Comparison of ENCODE assay signal across 1 cellular context in the genomic region with DNA sequence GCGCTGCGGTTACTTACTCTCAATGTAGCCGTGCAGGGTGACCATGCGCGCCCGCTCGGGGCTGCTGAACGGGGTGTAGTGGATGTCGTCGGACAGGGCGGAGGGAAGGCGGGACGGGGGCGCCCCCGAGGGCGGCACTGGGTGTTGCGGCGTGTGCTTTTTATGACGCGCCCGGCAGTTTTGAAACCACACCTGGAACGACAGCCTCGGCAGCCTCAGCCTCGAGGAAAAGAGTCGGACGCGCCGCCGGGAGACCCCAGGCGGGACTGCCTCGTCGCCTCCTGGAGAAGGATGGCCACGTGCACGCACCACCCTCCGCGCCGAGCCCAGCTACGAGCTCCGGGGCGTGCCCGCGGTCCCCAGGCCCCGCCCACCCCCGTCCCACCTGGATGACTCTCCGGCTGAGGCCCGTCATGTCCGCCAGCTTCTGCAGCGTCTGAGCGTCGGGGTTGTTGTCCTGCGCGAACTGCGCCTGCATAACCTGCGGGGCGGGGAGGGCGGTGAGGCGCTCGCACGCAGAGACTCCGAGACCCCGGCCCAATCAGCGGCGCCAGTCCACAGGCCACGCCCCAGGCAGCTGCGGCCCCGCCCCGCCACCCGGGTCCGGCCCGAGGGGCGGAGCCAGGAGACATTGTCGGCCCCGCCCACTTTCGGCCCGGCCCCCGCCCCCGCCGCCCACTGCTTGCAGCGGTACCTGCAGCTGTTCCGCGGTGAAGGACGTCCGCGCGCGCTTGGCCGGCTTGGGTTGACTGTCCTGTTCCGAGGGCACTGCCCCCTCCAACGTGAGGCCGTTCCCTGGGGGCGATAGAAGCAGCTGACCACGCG.
TF ChIP-seq lines count a peak whose summit lies in the region.

No MANE protein-coding gene starts in this region.

TF ChIP-seq in HepG2, 621 proteins besides CTCF, POLR2A, EP300 and RAD21 (continues in another document):
- TF ChIP-seq ISX (CRISPR knock-in tag; conservative IDR thresholded peaks at IDR 0.05) (0 out of 2 replicates have a peak, but pooled peaks have one; percentile 52), PATZ1 (CRISPR knock-in tag; IDR thresholded peaks at IDR 0.05) (peak; percentile 44; the same call in 1 of the 2 replicates), ZNF33B (CRISPR knock-in tag; IDR thresholded peaks at IDR 0.05) (0 out of 2 replicates have a peak, but pooled peaks have one; percentile 52), IKZF5 (CRISPR knock-in tag; IDR thresholded peaks at IDR 0.05) (0 out of 2 replicates have a peak, but pooled peaks have one; percentile 11), SPEN (CRISPR knock-in tag; IDR thresholded peaks at IDR 0.05; ENCODE audit: low read depth) (peak; percentile 33; the same call in 1 of the 2 replicates), ERF (CRISPR knock-in tag; IDR thresholded peaks at IDR 0.05) (peak; percentile 69; the same call in 1 of the 2 replicates), ZNF773 (CRISPR knock-in tag; IDR thresholded peaks at IDR 0.05; ENCODE audit: borderline replicate concordance) (peak; percentile 73; the same call in 1 of the 2 replicates), HOXA9 (CRISPR knock-in tag; IDR thresholded peaks at IDR 0.05; ENCODE audit: borderline replicate concordance) (no peak), PCBP2 (optimal IDR thresholded peaks at IDR 0.05; ENCODE audit: low read depth, low read length, poor library complexity, severe bottlenecking) (no peak), PHF8 (CRISPR knock-in tag; IDR thresholded peaks at IDR 0.05) (0 out of 2 replicates have a peak, but pooled peaks have one; percentile 23), NFKBIZ (CRISPR knock-in tag; IDR thresholded peaks at IDR 0.05) (no peak), ZNF737 (CRISPR knock-in tag; IDR thresholded peaks at IDR 0.05; ENCODE audit: borderline replicate concordance) (peak; percentile 37; the same call in 1 of the 2 replicates), ZSCAN22 (CRISPR knock-in tag; IDR thresholded peaks at IDR 0.05) (no peak), HOXD1 (CRISPR knock-in tag; IDR thresholded peaks at IDR 0.05) (peak; percentile 32; the same call in 1 of the 2 replicates), ARNT2 (CRISPR knock-in tag; IDR thresholded peaks at IDR 0.05; ENCODE audit: low read depth) (peak; percentile 83; the same call in 1 of the 2 replicates), SP1 (IDR thresholded peaks at IDR 0.05) (no peak), SP1 (CRISPR knock-in tag; IDR thresholded peaks at IDR 0.05) (peak; percentile 57; the same call in 1 of the 2 replicates), ZSCAN25 (CRISPR knock-in tag; IDR thresholded peaks at IDR 0.05) (0 out of 2 replicates have a peak, but pooled peaks have one; percentile 21), ZFY (CRISPR knock-in tag; IDR thresholded peaks at IDR 0.05) (peak; percentile 45), NKX3-1 (CRISPR knock-in tag; IDR thresholded peaks at IDR 0.05) (peak; percentile 91), TFDP1 (CRISPR knock-in tag; IDR thresholded peaks at IDR 0.05; ENCODE audit: borderline replicate concordance) (peak; percentile 93; the same call in 1 of the 2 replicates), MXD3 (CRISPR knock-in tag; IDR thresholded peaks at IDR 0.05) (peak; percentile 87), BCL3 (CRISPR knock-in tag; IDR thresholded peaks at IDR 0.05) (peak; percentile 45; the same call in 1 of the 2 replicates), U2AF2 (IDR thresholded peaks at IDR 0.05; ENCODE audit: low read depth, low read length) (no peak), ATM (IDR thresholded peaks at IDR 0.05; ENCODE audit: borderline replicate concordance) (no peak), CBX1 (IDR thresholded peaks at IDR 0.05; ENCODE audit: low read depth) (no peak), ZMYM3 (CRISPR knock-in tag; IDR thresholded peaks at IDR 0.05) (no peak; the same call in 1 of the 2 replicates), ZNF558 (CRISPR knock-in tag; IDR thresholded peaks at IDR 0.05; ENCODE audit: borderline replicate concordance) (no peak; the same call in 1 of the 2 replicates), NFKB2 (CRISPR knock-in tag; IDR thresholded peaks at IDR 0.05; ENCODE audit: borderline replicate concordance) (peak; percentile 59; the same call in 1 of the 2 replicates), ZNF264 (CRISPR knock-in tag; IDR thresholded peaks at IDR 0.05) (peak; percentile 51; the same call in 1 of the 2 replicates), ETS1 (CRISPR knock-in tag; IDR thresholded peaks at IDR 0.05) (peak; percentile 73; the same call in 1 of the 2 replicates), ZNF253 (CRISPR knock-in tag; IDR thresholded peaks at IDR 0.05; ENCODE audit: borderline replicate concordance) (0 out of 2 replicates have a peak, but pooled peaks have one; percentile 75), ZBTB46 (CRISPR knock-in tag; IDR thresholded peaks at IDR 0.05; ENCODE audit: borderline replicate concordance) (no peak), ZNF335 (CRISPR knock-in tag; IDR thresholded peaks at IDR 0.05) (no peak), RXRA (CRISPR knock-in tag; IDR thresholded peaks at IDR 0.05) (peak; percentile 52; the same call in 1 of the 2 replicates), RFXAP (CRISPR knock-in tag; IDR thresholded peaks at IDR 0.05; ENCODE audit: borderline replicate concordance) (peak; percentile 52; the same call in 1 of the 2 replicates), ZNF674 (CRISPR knock-in tag; IDR thresholded peaks at IDR 0.05; ENCODE audit: low read depth) (no peak)
- TF ChIP-seq, protein P1, sequence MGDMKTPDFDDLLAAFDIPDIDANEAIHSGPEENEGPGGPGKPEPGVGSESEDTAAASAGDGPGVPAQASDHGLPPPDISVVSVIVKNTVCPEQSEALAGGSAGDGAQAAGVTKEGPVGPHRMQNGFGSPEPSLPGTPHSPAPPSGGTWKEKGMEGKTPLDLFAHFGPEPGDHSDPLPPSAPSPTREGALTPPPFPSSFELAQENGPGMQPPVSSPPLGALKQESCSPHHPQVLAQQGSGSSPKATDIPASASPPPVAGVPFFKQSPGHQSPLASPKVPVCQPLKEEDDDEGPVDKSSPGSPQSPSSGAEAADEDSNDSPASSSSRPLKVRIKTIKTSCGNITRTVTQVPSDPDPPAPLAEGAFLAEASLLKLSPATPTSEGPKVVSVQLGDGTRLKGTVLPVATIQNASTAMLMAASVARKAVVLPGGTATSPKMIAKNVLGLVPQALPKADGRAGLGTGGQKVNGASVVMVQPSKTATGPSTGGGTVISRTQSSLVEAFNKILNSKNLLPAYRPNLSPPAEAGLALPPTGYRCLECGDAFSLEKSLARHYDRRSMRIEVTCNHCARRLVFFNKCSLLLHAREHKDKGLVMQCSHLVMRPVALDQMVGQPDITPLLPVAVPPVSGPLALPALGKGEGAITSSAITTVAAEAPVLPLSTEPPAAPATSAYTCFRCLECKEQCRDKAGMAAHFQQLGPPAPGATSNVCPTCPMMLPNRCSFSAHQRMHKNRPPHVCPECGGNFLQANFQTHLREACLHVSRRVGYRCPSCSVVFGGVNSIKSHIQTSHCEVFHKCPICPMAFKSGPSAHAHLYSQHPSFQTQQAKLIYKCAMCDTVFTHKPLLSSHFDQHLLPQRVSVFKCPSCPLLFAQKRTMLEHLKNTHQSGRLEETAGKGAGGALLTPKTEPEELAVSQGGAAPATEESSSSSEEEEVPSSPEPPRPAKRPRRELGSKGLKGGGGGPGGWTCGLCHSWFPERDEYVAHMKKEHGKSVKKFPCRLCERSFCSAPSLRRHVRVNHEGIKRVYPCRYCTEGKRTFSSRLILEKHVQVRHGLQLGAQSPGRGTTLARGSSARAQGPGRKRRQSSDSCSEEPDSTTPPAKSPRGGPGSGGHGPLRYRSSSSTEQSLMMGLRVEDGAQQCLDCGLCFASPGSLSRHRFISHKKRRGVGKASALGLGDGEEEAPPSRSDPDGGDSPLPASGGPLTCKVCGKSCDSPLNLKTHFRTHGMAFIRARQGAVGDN (CRISPR knock-in tag; IDR thresholded peaks at IDR 0.05), result peak; percentile 96
- TF ChIP-seq, protein P2, sequence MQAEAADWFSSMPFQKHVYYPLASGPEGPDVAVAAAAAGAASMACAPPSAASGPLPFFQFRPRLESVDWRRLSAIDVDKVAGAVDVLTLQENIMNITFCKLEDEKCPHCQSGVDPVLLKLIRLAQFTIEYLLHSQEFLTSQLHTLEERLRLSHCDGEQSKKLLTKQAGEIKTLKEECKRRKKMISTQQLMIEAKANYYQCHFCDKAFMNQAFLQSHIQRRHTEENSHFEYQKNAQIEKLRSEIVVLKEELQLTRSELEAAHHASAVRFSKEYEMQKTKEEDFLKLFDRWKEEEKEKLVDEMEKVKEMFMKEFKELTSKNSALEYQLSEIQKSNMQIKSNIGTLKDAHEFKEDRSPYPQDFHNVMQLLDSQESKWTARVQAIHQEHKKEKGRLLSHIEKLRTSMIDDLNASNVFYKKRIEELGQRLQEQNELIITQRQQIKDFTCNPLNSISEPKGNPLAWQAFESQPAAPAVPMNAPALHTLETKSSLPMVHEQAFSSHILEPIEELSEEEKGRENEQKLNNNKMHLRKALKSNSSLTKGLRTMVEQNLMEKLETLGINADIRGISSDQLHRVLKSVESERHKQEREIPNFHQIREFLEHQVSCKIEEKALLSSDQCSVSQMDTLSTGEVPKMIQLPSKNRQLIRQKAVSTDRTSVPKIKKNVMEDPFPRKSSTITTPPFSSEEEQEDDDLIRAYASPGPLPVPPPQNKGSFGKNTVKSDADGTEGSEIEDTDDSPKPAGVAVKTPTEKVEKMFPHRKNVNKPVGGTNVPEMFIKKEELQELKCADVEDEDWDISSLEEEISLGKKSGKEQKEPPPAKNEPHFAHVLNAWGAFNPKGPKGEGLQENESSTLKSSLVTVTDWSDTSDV (CRISPR knock-in tag; IDR thresholded peaks at IDR 0.05), result no peak
- TF ChIP-seq, protein P3, sequence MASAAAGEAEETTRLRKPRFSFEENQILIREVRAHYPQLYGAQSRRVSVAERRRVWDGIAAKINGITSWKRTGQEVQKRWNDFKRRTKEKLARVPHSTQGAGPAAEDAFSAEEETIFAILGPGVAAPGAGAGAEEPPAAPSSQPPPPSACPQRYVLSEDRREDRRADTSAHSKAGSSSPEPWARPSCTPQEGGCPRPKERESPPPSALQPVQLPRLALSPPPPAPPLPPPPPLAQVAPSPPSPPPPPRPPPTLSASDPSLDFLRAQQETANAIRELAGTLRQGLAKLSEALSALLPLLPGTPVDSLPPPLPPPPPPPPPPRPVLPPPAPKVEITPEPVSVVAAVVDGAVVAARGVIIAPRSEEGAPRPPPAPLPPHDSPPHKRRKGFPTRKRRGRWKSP (CRISPR knock-in tag; IDR thresholded peaks at IDR 0.05), result peak; percentile 48; the same call in 1 of the 2 replicates
